Comparison of ENCODE assay signal across 31 cellular contexts in genomic region chr6:23086100-23086499, GRCh38.
"Had no signal": no experiment of that assay in that cellular context is flagged by ENCODE, and none has a peak within 500 bp of the region (broad histone marks: within the 10 kb centered on the region; RNA-seq: fewer than 3 reads in every experiment).

No MANE protein-coding gene starts in this region.

- H3K9me3 ChIP-seq: adrenal gland, ascending aorta, breast epithelium, colonic mucosa had no signal

- DNase-seq: activated B cell treated with CpG ODN at 0.5 μM for 24 hours; activated CD4-positive, alpha-beta T cell treated with anti-CD3 and anti-CD28 coated beads for 48 hours; activated CD4-positive, alpha-beta T cell treated with anti-CD3 and anti-CD28 coated beads, Interleukin-2, amount 50 U/mL, for 1 hour; activated CD4-positive, alpha-beta T cell treated with anti-CD3 and anti-CD28 coated beads, Interleukin-2, amount 50 U/mL, for 48 hours; activated CD8-positive, alpha-beta memory T cell treated with anti-CD3 and anti-CD28 coated beads for 24 hours; activated CD8-positive, alpha-beta T cell treated with anti-CD3 and anti-CD28 coated beads for 36 hours; activated effector memory CD4-positive, alpha-beta T cell treated with anti-CD3 and anti-CD28 coated beads, Interleukin-2, amount 50 U/mL, for 16 hours; activated naive CD4-positive, alpha-beta T cell treated with anti-CD3 and anti-CD28 coated beads for 36 hours; activated naive CD8-positive, alpha-beta T cell treated with anti-CD3 and anti-CD28 coated beads for 36 hours; activated naive CD8-positive, alpha-beta T cell treated with anti-CD3 and anti-CD28 coated beads, Interleukin-2, amount 50 U/mL, for 24 hours; activated T-cell treated with anti-CD3 and anti-CD28 coated beads, Interleukin-2, amount 50 U/mL, for 4 hours; adrenal gland; central memory CD4-positive, alpha-beta T cell; cerebellar nuclear complex; colonic mucosa; effector memory CD4-positive, alpha-beta T cell; endodermal cell; foreskin fibroblast; head of caudate nucleus; T1000; WERI-Rb-1 had no signal

- H3K27me3 Mint-ChIP-seq: activated B cell treated with CpG ODN at 0.5 μM for 24 hours; activated CD8-positive, alpha-beta T cell treated with anti-CD3 and anti-CD28 coated beads for 36 hours; activated naive CD4-positive, alpha-beta T cell treated with anti-CD3 and anti-CD28 coated beads, Interleukin-2, amount 50 U/mL, for 24 hours; activated naive CD8-positive, alpha-beta T cell treated with anti-CD3 and anti-CD28 coated beads for 36 hours; activated naive CD8-positive, alpha-beta T cell treated with anti-CD3 and anti-CD28 coated beads, Interleukin-2, amount 50 U/mL, for 24 hours; activated T-helper 17 cell treated with anti-CD3 and anti-CD28 coated beads, Interleukin-2, amount 50 U/mL, for 72 hours; brain had no signal

- H3K27ac Mint-ChIP-seq: activated B cell treated with CpG ODN at 0.5 μM for 24 hours; activated CD8-positive, alpha-beta T cell treated with anti-CD3 and anti-CD28 coated beads for 36 hours; activated naive CD4-positive, alpha-beta T cell treated with anti-CD3 and anti-CD28 coated beads for 36 hours; activated naive CD4-positive, alpha-beta T cell treated with anti-CD3 and anti-CD28 coated beads, Interleukin-2, amount 50 U/mL, for 24 hours; activated naive CD8-positive, alpha-beta T cell treated with anti-CD3 and anti-CD28 coated beads for 36 hours; activated naive CD8-positive, alpha-beta T cell treated with anti-CD3 and anti-CD28 coated beads, Interleukin-2, amount 50 U/mL, for 24 hours; activated T-helper 17 cell treated with anti-CD3 and anti-CD28 coated beads, Interleukin-2, amount 50 U/mL, for 72 hours; endodermal cell; T-helper 1 cell treated with Interleukin-12 subunit alpha and Interleukin-12 subunit beta and Interleukin-4 antibody, amounts not matched to agents 30 μg/mL and 1 μg/mL, for 36 hours had no signal

- H3K9me3 Mint-ChIP-seq: activated CD8-positive, alpha-beta T cell treated with anti-CD3 and anti-CD28 coated beads for 36 hours; activated naive CD4-positive, alpha-beta T cell treated with anti-CD3 and anti-CD28 coated beads for 36 hours; activated naive CD4-positive, alpha-beta T cell treated with anti-CD3 and anti-CD28 coated beads, Interleukin-2, amount 50 U/mL, for 24 hours; activated naive CD8-positive, alpha-beta T cell treated with anti-CD3 and anti-CD28 coated beads for 36 hours; endodermal cell; T-helper 1 cell treated with Interleukin-12 subunit alpha and Interleukin-12 subunit beta and Interleukin-4 antibody, amounts not matched to agents 30 μg/mL and 1 μg/mL, for 36 hours had no signal

- H3K4me3 Mint-ChIP-seq: activated B cell treated with CpG ODN at 0.5 μM for 24 hours; activated CD8-positive, alpha-beta T cell treated with anti-CD3 and anti-CD28 coated beads for 36 hours; activated naive CD4-positive, alpha-beta T cell treated with anti-CD3 and anti-CD28 coated beads for 36 hours; activated naive CD4-positive, alpha-beta T cell treated with anti-CD3 and anti-CD28 coated beads, Interleukin-2, amount 50 U/mL, for 24 hours; activated naive CD8-positive, alpha-beta T cell treated with anti-CD3 and anti-CD28 coated beads for 36 hours; activated naive CD8-positive, alpha-beta T cell treated with anti-CD3 and anti-CD28 coated beads, Interleukin-2, amount 50 U/mL, for 24 hours; activated T-cell treated with anti-CD3 and anti-CD28 coated beads, Interleukin-2, amount 50 U/mL, for 4 hours; activated T-helper 17 cell treated with anti-CD3 and anti-CD28 coated beads, Interleukin-2, amount 50 U/mL, for 72 hours; brain; endodermal cell; T-helper 1 cell treated with Interleukin-12 subunit alpha and Interleukin-12 subunit beta and Interleukin-4 antibody, amounts not matched to agents 30 μg/mL and 1 μg/mL, for 36 hours had no signal

- H3K4me1 ChIP-seq: adrenal gland, ascending aorta, breast epithelium, colonic mucosa had no signal

- H3K4me1 Mint-ChIP-seq: activated B cell treated with CpG ODN at 0.5 μM for 24 hours; activated naive CD4-positive, alpha-beta T cell treated with anti-CD3 and anti-CD28 coated beads, Interleukin-2, amount 50 U/mL, for 24 hours; activated naive CD8-positive, alpha-beta T cell treated with anti-CD3 and anti-CD28 coated beads for 36 hours; activated naive CD8-positive, alpha-beta T cell treated with anti-CD3 and anti-CD28 coated beads, Interleukin-2, amount 50 U/mL, for 24 hours; activated T-helper 17 cell treated with anti-CD3 and anti-CD28 coated beads, Interleukin-2, amount 50 U/mL, for 72 hours; endodermal cell had no signal

- FAIRE-seq: frontal cortex had no signal

- H3K27me3 ChIP-seq: adrenal gland, ascending aorta, breast epithelium, cardiac muscle cell, colonic mucosa had no signal

- H3K27ac ChIP-seq: adrenal gland, ascending aorta, breast epithelium, cardiac muscle cell, colonic mucosa, WERI-Rb-1 had no signal

- H3K4me3 ChIP-seq: adrenal gland, ascending aorta, breast epithelium, cardiac muscle cell, colonic mucosa had no signal

- H3K36me3 Mint-ChIP-seq: activated naive CD4-positive, alpha-beta T cell treated with anti-CD3 and anti-CD28 coated beads, Interleukin-2, amount 50 U/mL, for 24 hours; activated naive CD8-positive, alpha-beta T cell treated with anti-CD3 and anti-CD28 coated beads for 36 hours; brain had no signal

- ATAC-seq: activated CD4-positive, CD25-positive, alpha-beta regulatory T cell treated with anti-CD3 and anti-CD28 coated beads, Interleukin-2, amount 50 U/mL, for 24 hours; activated CD8-positive, alpha-beta T cell treated with anti-CD3 and anti-CD28 coated beads for 36 hours; activated naive CD8-positive, alpha-beta T cell treated with anti-CD3 and anti-CD28 coated beads, Interleukin-2, amount 50 U/mL, for 24 hours; activated T-cell treated with anti-CD3 and anti-CD28 coated beads, Interleukin-2, amount 50 U/mL, for 4 hours; activated T-helper 17 cell treated with anti-CD3 and anti-CD28 coated beads, Interleukin-2, amount 50 U/mL, for 72 hours; esophagus mucosa had no signal

- H3K36me3 ChIP-seq: adrenal gland, ascending aorta, breast epithelium, cardiac muscle cell, colonic mucosa, WERI-Rb-1 had no signal
